In the genomic region with DNA sequence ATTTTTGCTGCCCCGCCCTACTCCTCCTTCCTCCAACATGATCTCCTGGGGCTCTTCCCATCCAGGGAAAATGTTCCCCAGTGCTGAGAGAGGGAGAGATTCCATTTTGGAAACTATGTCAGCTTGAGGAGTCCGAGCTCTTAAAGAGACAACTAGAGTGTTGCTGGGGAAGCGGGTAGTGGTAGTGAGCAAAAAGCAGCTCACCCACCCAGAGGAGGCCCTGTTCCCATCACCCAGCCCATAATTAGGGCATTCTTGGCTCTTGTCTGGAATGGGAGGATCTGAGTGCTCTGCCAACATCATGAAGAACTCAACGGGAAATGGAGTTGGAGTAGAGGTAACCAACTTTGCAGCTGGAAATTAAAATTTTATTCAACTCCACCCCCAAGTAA, we compare ENCODE assay signal across 9 cellular contexts.
A peak's percentile ranks its signal among the peaks of the same experiment; 100 is the strongest.
DNase-seq lines count a peak whose midpoint lies in the region; ATAC-seq and TF ChIP-seq lines count a peak whose summit lies in the region.
"Had no signal": no experiment of that assay in that cellular context is flagged by ENCODE, and none has a peak within 500 bp of the region (broad histone marks: within the 10 kb centered on the region; RNA-seq: fewer than 3 reads in every experiment).

No MANE protein-coding gene starts in this region.

- TF ChIP-seq CTCF in AG10803 (conservative IDR thresholded peaks at IDR 0.05; ENCODE audit: low read length) (no peak), nephron progenitor cell (IDR thresholded peaks at IDR 0.05) (no peak)

- H3K27ac Mint-ChIP-seq in nephron progenitor cell, result no peak overlapping the region

- H3K36me3 Mint-ChIP-seq in nephron progenitor cell (ENCODE audit: low read depth), result no peaks in the 10 kb centered on the region

- ATAC-seq in GM18498 (IDR thresholded peaks at IDR 0.05; ENCODE audit: unreplicated experiment), result no peak

- DNase-seq in AG10803 (ENCODE audit: low read depth) (no peak), NCI-H69 (lab: John Stamatoyannopoulos, UW) (peak; percentile 41), nephron progenitor cell (no peak), UCSD-AML1 (lab: John Stamatoyannopoulos, UW; ENCODE audit: unreplicated experiment) (no peak), globus pallidus (ENCODE audit: low spot score) (no peak)
- DNase-seq in stimulated activated CD4-positive, alpha-beta T cell treated with anti-CD3 and anti-CD28 coated beads, Interleukin-2, amount 100 ng/mL, for 48 hours, result no peak

- H3K9me3 ChIP-seq in endocrine pancreas (ENCODE audit: control insufficient read depth, low read length), result no peaks in the 10 kb centered on the region

- H3K27me3 ChIP-seq in endocrine pancreas (ENCODE audit: control insufficient read depth, insufficient read depth, low read length), result no peaks in the 10 kb centered on the region

- peak overlapping the region; percentile 76 for H3K4me3 Mint-ChIP-seq in nephron progenitor cell

- peaks cover 2% of the 10 kb centered on the region for H3K27me3 Mint-ChIP-seq in nephron progenitor cell (ENCODE audit: low read depth, poor library complexity)
- H3K27me3 Mint-ChIP-seq: activated B cell treated with CpG ODN at 0.5 μM for 24 hours had no signal

- peaks cover 84% of the 10 kb centered on the region for H3K4me1 Mint-ChIP-seq in nephron progenitor cell

- peaks cover 10% of the 10 kb centered on the region for H3K4me1 ChIP-seq in endocrine pancreas (ENCODE audit: control insufficient read depth, insufficient read depth, low read length)

- H3K4me3 ChIP-seq in AG10803 (ENCODE audit: low read length) (peak overlapping the region; percentile 25), endocrine pancreas (ENCODE audit: control insufficient read depth, insufficient read depth, low read length) (no peak overlapping the region)

- H3K9me3 Mint-ChIP-seq in nephron progenitor cell, result no peaks in the 10 kb centered on the region
- H3K9me3 Mint-ChIP-seq: activated B cell treated with CpG ODN at 0.5 μM for 24 hours had no signal

- no peaks in the 10 kb centered on the region for H3K36me3 ChIP-seq in endocrine pancreas (ENCODE audit: control insufficient read depth, insufficient read depth, low read length)

- peak overlapping the region; percentile 60 for H3K9ac ChIP-seq in endocrine pancreas (ENCODE audit: control insufficient read depth, insufficient read depth, low read length)
